ENCODE assay signal across 19 cellular contexts in genomic region chr5:38776494-38776893, GRCh38.
A peak's percentile ranks its signal among the peaks of the same experiment; 100 is the strongest.
DNase-seq lines count a peak whose midpoint lies in the region; ATAC-seq and TF ChIP-seq lines count a peak whose summit lies in the region.
"Had no signal": no experiment of that assay in that cellular context is flagged by ENCODE, and none has a peak within 500 bp of the region (broad histone marks: within the 10 kb centered on the region; RNA-seq: fewer than 3 reads in every experiment).

No MANE protein-coding gene starts in this region.

- H3K9me3 ChIP-seq in HEK293 (ENCODE audit: control insufficient read depth, insufficient read depth, low read depth, low read length) (0 out of 2 replicates have a peak, but pooled peaks cover 2% of the 10 kb centered on the region), osteoblast (ENCODE audit: low read depth, low read length) (no peaks in the 10 kb centered on the region)
- H3K9me3 ChIP-seq: Caco-2 had no signal

- H3K4me2 ChIP-seq in osteoblast (ENCODE audit: insufficient read depth, low read length): peak overlapping the region; percentile 47

- H3K4me1 ChIP-seq in HEK293 (ENCODE audit: control insufficient read depth, insufficient read depth, low read length) (no peaks in the 10 kb centered on the region), osteoblast (ENCODE audit: insufficient read depth, low read length) (peaks cover 18% of the 10 kb centered on the region)
- H3K4me1 ChIP-seq: Caco-2 had no signal

- intact Hi-C loops in posterior cingulate gyrus (cut with DNase I): no loop called here

- H3K27ac ChIP-seq in HEK293 (ENCODE audit: extremely low read depth, low read depth, low read length) (no peak overlapping the region), osteoblast (ENCODE audit: low read depth, low read length) (no peak overlapping the region)

- no peaks in the 10 kb centered on the region for H3K79me2 ChIP-seq in osteoblast (ENCODE audit: insufficient read depth, low read length)

- peaks cover 2% of the 10 kb centered on the region for H3K27me3 ChIP-seq in osteoblast (ENCODE audit: insufficient read depth, low read length)

- H2AFZ ChIP-seq in osteoblast (ENCODE audit: low read length): no peak overlapping the region

- POLR2A ChIA-PET in HEK293 (lab: Yijun Ruan, JAX): no interaction called here

- H4K20me1 ChIP-seq in osteoblast (ENCODE audit: insufficient read depth, low read length): no peaks in the 10 kb centered on the region

- DNase-seq in choroid plexus epithelial cell (ENCODE audit: low read depth): peak; percentile 60
- peak; percentile 32 for DNase-seq in fibroblast of villous mesenchyme (ENCODE audit: low read depth)
- DNase-seq in osteoblast (ENCODE audit: insufficient read length, low spot score, missing footprints): peak; percentile 30
- no peak for DNase-seq in effector CD4-positive, alpha-beta T cell
- no peak for DNase-seq in posterior cingulate gyrus
- DNase-seq: AML-193, Caco-2, DMS53, HFFc6, Kasumi-1, MM.1S, NCI-H1105, NCI-H1694, NCI-H2107, NCI-H2227 treated with DMSO at 0.1 percent for 48 hours, NCI-H524 treated with DMSO at 0.1 percent for 48 hours, SHP77 treated with DMSO at 0.1 percent for 48 hours had no signal

- TF ChIP-seq CTCF in HEK293 (tag by site-specific recombination; IDR thresholded peaks at IDR 0.05): no peak
- TF ChIP-seq CTCF in choroid plexus epithelial cell (conservative IDR thresholded peaks at IDR 0.05; ENCODE audit: low read depth, low read length): no peak
- TF ChIP-seq CTCF in fibroblast of villous mesenchyme (IDR thresholded peaks at IDR 0.05; ENCODE audit: insufficient read depth, low read depth, low read length): no peak
- TF ChIP-seq CTCF in osteoblast (IDR thresholded peaks at IDR 0.05; ENCODE audit: extremely low read depth, low read depth, low read length): no peak

- ATAC-seq in HG03196 (IDR thresholded peaks at IDR 0.05; ENCODE audit: unreplicated experiment): no peak

- no peak overlapping the region for H3K4me3 ChIP-seq in HEK293 (ENCODE audit: low read depth, low read length)
- no peak overlapping the region for H3K4me3 ChIP-seq in choroid plexus epithelial cell (ENCODE audit: low read depth, low read length)
- H3K4me3 ChIP-seq in fibroblast of villous mesenchyme (ENCODE audit: low read depth, low read length): no peak overlapping the region
- no peak overlapping the region for H3K4me3 ChIP-seq in osteoblast (ENCODE audit: insufficient read depth, low read length)

- H3K36me3 ChIP-seq in HEK293 (ENCODE audit: control insufficient read depth in 2 of 2, insufficient read depth in 1 of 2, low read length in 2 of 2) (no peaks in the 10 kb centered on the region), osteoblast (ENCODE audit: insufficient read depth, low read length) (no peaks in the 10 kb centered on the region)

- CTCF ChIA-PET in HEK293 (lab: Yijun Ruan, JAX): interaction anchor here (0.6 to 1.2 kb wide), 3 partner anchors 10 to 226 kb away, joined by 3 read pairs; no protein-coding TSS in a partner anchor

TF ChIP-seq in HEK293, 187 proteins besides CTCF, POLR2A, EP300 and RAD21:
- TF ChIP-seq BCL11B (tag by site-specific recombination; IDR thresholded peaks at IDR 0.05; ENCODE audit: low read depth) (no peak), ZBTB17 (tag by site-specific recombination; IDR thresholded peaks at IDR 0.05) (peak; percentile 64; the same call in 1 of the 2 replicates), ZNF221 (tag by site-specific recombination; IDR thresholded peaks at IDR 0.05; ENCODE audit: borderline replicate concordance) (no peak)

Comparison
In these comparisons a context has a peak if more than half of its experiments do, and no peak if none do; other contexts are left out.
1. DNase-seq: peak in choroid plexus epithelial cell (single experiment), fibroblast of villous mesenchyme (single experiment) and osteoblast (single experiment); none in effector CD4-positive, alpha-beta T cell (single experiment) and posterior cingulate gyrus (0 of 10).